In genomic region chr1:168452329-168452728, GRCh38 we compare ENCODE assay signal across 17 cellular contexts.
DNase-seq lines count a peak whose midpoint lies in the region; ATAC-seq, FAIRE-seq and TF ChIP-seq lines count a peak whose summit lies in the region.
"Had no signal": no experiment of that assay in that cellular context is flagged by ENCODE, and none has a peak within 500 bp of the region (broad histone marks: within the 10 kb centered on the region; RNA-seq: fewer than 3 reads in every experiment).

No MANE protein-coding gene starts in this region.

- H3K9me3 Mint-ChIP-seq in WTC11, result peaks cover 34% of the 10 kb centered on the region

- POLR2A ChIA-PET in WTC11 (lab: Charles Lee), result no interaction called here

- peak; percentile 78 for ATAC-seq in WTC11
- ATAC-seq in GM21515 (IDR thresholded peaks at IDR 0.05; ENCODE audit: unreplicated experiment), result no peak
- ATAC-seq in HG03469 (IDR thresholded peaks at IDR 0.05; ENCODE audit: unreplicated experiment), result no peak
- ATAC-seq in GM18868 (IDR thresholded peaks at IDR 0.05; ENCODE audit: unreplicated experiment), result no peak
- ATAC-seq: CD8-positive, alpha-beta T cell; naive thymus-derived CD8-positive, alpha-beta T cell had no signal

- H3K27ac Mint-ChIP-seq in WTC11, result no peak overlapping the region
- H3K27ac Mint-ChIP-seq: activated naive CD4-positive, alpha-beta T cell treated with anti-CD3 and anti-CD28 coated beads for 36 hours; CD8-positive, alpha-beta T cell; T-helper 2 cell treated with Interferon-gamma antibody and Interleukin-4, amounts not matched to agents 5 μg/mL and 100 μg/mL, for 36 hours had no signal

- CTCF ChIA-PET in WTC11 (lab: Charles Lee), result interaction anchor here (0.8 to 1.2 kb wide), 3 partner anchors 12 to 30 kb away, joined by 3 to 7 read pairs (median 7); no protein-coding TSS in a partner anchor

- TF ChIP-seq CTCF in D721Med (IDR thresholded peaks at IDR 0.05; ENCODE audit: insufficient read depth, missing control alignments), result peak; percentile 29
- peak; percentile 24 for TF ChIP-seq CTCF in HFF-Myc (IDR thresholded peaks at IDR 0.05; ENCODE audit: low read depth, low read length, missing control alignments)
- TF ChIP-seq CTCF in WTC11 (IDR thresholded peaks at IDR 0.05), result peak; percentile 52

- H3K4me1 Mint-ChIP-seq in WTC11, result no peaks in the 10 kb centered on the region

- no peak for FAIRE-seq in D721Med (lab: Jason Lieb, UNC)
- FAIRE-seq: kidney had no signal

- H3K36me3 Mint-ChIP-seq in WTC11, result peaks cover 25% of the 10 kb centered on the region
- H3K36me3 Mint-ChIP-seq: CD8-positive, alpha-beta T cell had no signal

- H3K4me3 Mint-ChIP-seq in WTC11, result no peak overlapping the region
- H3K4me3 Mint-ChIP-seq: activated naive CD4-positive, alpha-beta T cell treated with anti-CD3 and anti-CD28 coated beads for 36 hours; CD8-positive, alpha-beta T cell; naive thymus-derived CD8-positive, alpha-beta T cell; T-helper 2 cell treated with Interferon-gamma antibody and Interleukin-4, amounts not matched to agents 5 μg/mL and 100 μg/mL, for 36 hours had no signal

- H3K4me3 ChIP-seq in HFF-Myc (replicated peaks; ENCODE audit: low read depth, low read length), result no peak overlapping the region
- H3K4me3 ChIP-seq: skin epidermis, testis had no signal

- DNase-seq in D721Med (ENCODE audit: insufficient read length, low spot score) (no peak), HFF-Myc (ENCODE audit: extremely low read depth, low read depth) (no peak), WTC11 (ENCODE audit: low spot score) (no peak), iPS-NIHi7 (ENCODE audit: extremely low spot score) (peak; percentile 45), SKM-1 treated with dmso at 0.1 percent for 144 hours (lab: John Stamatoyannopoulos, UW; ENCODE audit: unreplicated experiment) (no peak)
- DNase-seq: activated naive CD4-positive, alpha-beta T cell treated with anti-CD3 and anti-CD28 coated beads for 36 hours; CD8-positive, alpha-beta T cell; cortex of kidney; kidney; naive thymus-derived CD8-positive, alpha-beta T cell; NCI-H187; testis had no signal

- H3K27me3 Mint-ChIP-seq in WTC11 (ENCODE audit: low read depth), result no peaks in the 10 kb centered on the region
- H3K27me3 Mint-ChIP-seq: naive thymus-derived CD8-positive, alpha-beta T cell had no signal

TF ChIP-seq in WTC11, 78 proteins besides CTCF, POLR2A, EP300 and RAD21:
- TF ChIP-seq, protein P1, sequence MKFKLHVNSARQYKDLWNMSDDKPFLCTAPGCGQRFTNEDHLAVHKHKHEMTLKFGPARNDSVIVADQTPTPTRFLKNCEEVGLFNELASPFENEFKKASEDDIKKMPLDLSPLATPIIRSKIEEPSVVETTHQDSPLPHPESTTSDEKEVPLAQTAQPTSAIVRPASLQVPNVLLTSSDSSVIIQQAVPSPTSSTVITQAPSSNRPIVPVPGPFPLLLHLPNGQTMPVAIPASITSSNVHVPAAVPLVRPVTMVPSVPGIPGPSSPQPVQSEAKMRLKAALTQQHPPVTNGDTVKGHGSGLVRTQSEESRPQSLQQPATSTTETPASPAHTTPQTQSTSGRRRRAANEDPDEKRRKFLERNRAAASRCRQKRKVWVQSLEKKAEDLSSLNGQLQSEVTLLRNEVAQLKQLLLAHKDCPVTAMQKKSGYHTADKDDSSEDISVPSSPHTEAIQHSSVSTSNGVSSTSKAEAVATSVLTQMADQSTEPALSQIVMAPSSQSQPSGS (CRISPR knock-in tag; IDR thresholded peaks at IDR 0.05; ENCODE audit: borderline replicate concordance, low read depth), result no peak
- TF ChIP-seq ZNF263 (CRISPR knock-in tag; IDR thresholded peaks at IDR 0.05; ENCODE audit: low read depth), result no peak
- no peak for TF ChIP-seq IRF2 (CRISPR knock-in tag; IDR thresholded peaks at IDR 0.05; ENCODE audit: borderline replicate concordance, low read depth)
- TF ChIP-seq ZNF281 (CRISPR knock-in tag; IDR thresholded peaks at IDR 0.05), result no peak
- no peak for TF ChIP-seq CBFB (CRISPR knock-in tag; IDR thresholded peaks at IDR 0.05; ENCODE audit: low read depth)
- TF ChIP-seq MYBL2 (CRISPR knock-in tag; IDR thresholded peaks at IDR 0.05), result no peak
